ENCODE assay signal across 10 cellular contexts in the genomic region with DNA sequence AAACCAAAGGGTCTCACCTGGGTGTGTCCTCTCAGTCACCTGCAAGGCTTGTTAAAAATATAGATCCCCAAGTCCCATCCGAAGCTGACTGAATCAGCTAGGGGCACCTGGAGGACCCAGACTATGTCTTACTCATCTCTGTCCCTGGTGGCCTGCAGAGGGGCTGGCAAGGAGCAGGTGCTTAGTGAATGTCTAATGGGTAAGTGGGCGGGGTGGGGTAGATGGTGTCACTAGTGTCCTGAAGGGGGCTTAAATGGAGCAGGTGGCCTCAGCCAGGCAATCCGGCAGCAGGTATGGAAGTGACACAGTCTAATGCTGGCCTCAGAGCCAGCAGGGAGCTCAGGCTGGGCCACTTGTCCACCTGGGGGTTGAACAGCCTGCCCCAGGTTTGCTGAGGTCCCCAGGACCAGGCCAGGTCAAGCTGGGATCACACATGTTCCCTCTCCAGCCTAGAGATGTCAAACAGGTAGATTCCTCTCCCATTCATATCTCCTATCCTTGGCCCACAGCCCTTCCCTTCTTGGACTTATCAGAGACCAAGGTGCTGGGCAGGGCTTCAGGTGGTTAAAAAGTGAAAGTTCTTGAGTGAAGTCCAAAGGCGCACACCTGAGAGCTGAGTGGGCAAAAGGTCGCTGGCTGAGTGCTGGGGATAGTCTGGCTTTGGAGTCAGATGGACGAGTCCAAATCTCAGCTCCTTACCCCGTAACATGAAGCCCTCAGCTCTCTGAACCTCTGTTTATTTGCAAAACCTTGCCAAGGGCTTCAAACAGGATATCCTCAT. TPM values are rescaled to one million over a fixed set of nuclear protein-coding genes. Genes with fewer than 3 reads are reported as not detected.
DNase-seq lines count a peak whose midpoint lies in the region; ATAC-seq, FAIRE-seq and TF ChIP-seq lines count a peak whose summit lies in the region.
"Had no signal": no experiment of that assay in that cellular context is flagged by ENCODE, and none has a peak within 500 bp of the region (broad histone marks: within the 10 kb centered on the region; RNA-seq: fewer than 3 reads in every experiment).

No MANE protein-coding gene starts in this region.

- no peaks in the 10 kb centered on the region for H3K9me3 Mint-ChIP-seq in osteocyte (ENCODE audit: unreplicated experiment)
- H3K9me3 Mint-ChIP-seq: stimulated activated effector memory CD8-positive, alpha-beta T cell treated with anti-CD3 and anti-CD28 coated beads, Interleukin-12 subunit alpha, Interleukin-12 subunit beta, amount 100 ng/mL, for 72 hours had no signal

- intact Hi-C loops in right lobe of liver (cut with DNase I), result no loop called here

- no peaks in the 10 kb centered on the region for H3K9me3 ChIP-seq in BLaER1
- H3K9me3 ChIP-seq in Peyer's patch, result no peaks in the 10 kb centered on the region
- no peaks in the 10 kb centered on the region for H3K9me3 ChIP-seq in right lobe of liver

- no peak overlapping the region for H3K27ac Mint-ChIP-seq in osteocyte (ENCODE audit: unreplicated experiment)
- H3K27ac Mint-ChIP-seq: stimulated activated effector memory CD8-positive, alpha-beta T cell treated with anti-CD3 and anti-CD28 coated beads, Interleukin-12 subunit alpha, Interleukin-12 subunit beta, amount 100 ng/mL, for 72 hours had no signal

- WGBS in right lobe of liver (ENCODE audit: insufficient coverage, low coverage, low lambda C conversion rate, missing lambda C conversion rate), result 48% methylated on average over 6 of the region's 7 CpGs

- TF ChIP-seq CTCF in Peyer's patch (IDR thresholded peaks at IDR 0.05) (no peak), right lobe of liver (IDR thresholded peaks at IDR 0.05) (no peak), osteocyte (IDR thresholded peaks at IDR 0.05) (no peak)

- no peaks in the 10 kb centered on the region for H4K20me1 ChIP-seq in BLaER1

- H3K4me3 Mint-ChIP-seq in osteocyte (ENCODE audit: unreplicated experiment), result no peak overlapping the region

- no peak for TF ChIP-seq POLR2A in Peyer's patch (IDR thresholded peaks at IDR 0.05)
- TF ChIP-seq POLR2A in right lobe of liver (IDR thresholded peaks at IDR 0.05), result no peak

- no peaks in the 10 kb centered on the region for H3K27me3 Mint-ChIP-seq in osteocyte (ENCODE audit: unreplicated experiment)

- peaks cover 2% of the 10 kb centered on the region for H3K36me3 Mint-ChIP-seq in osteocyte (ENCODE audit: unreplicated experiment)
- H3K36me3 Mint-ChIP-seq: stimulated activated effector memory CD8-positive, alpha-beta T cell treated with anti-CD3 and anti-CD28 coated beads, Interleukin-12 subunit alpha, Interleukin-12 subunit beta, amount 100 ng/mL, for 72 hours had no signal

- H3K4me1 ChIP-seq in BLaER1, result peaks cover 21% of the 10 kb centered on the region
- peaks cover 0 to 16% (median 3%) of the 10 kb centered on the region in 4 donors for H3K4me1 ChIP-seq in Peyer's patch
- H3K4me1 ChIP-seq in right lobe of liver, result peaks cover 0 to 38% (median 15%) of the 10 kb centered on the region in 4 donors

- no peak for FAIRE-seq in GM19239 (lab: Jason Lieb, UNC)

- H3K4me1 Mint-ChIP-seq in osteocyte (ENCODE audit: unreplicated experiment), result peaks cover 14% of the 10 kb centered on the region
- H3K4me1 Mint-ChIP-seq: stimulated activated effector memory CD8-positive, alpha-beta T cell treated with anti-CD3 and anti-CD28 coated beads, Interleukin-12 subunit alpha, Interleukin-12 subunit beta, amount 100 ng/mL, for 72 hours had no signal

- no peak overlapping the region for H3K9ac ChIP-seq in BLaER1

- H3K36me3 ChIP-seq in BLaER1 (no peaks in the 10 kb centered on the region), Peyer's patch (no peaks in the 10 kb centered on the region), right lobe of liver (peaks cover 0 to 5% (median 0%) of the 10 kb centered on the region in 4 donors)

- ATAC-seq in GM18907 (IDR thresholded peaks at IDR 0.05; ENCODE audit: unreplicated experiment), result peak; percentile 30
- ATAC-seq in right lobe of liver, result peak in 2 of 4 donors; percentile 2
- ATAC-seq: stimulated activated effector memory CD8-positive, alpha-beta T cell treated with anti-CD3 and anti-CD28 coated beads, Interleukin-12 subunit alpha, Interleukin-12 subunit beta, amount 100 ng/mL, for 72 hours had no signal

- H3K27ac ChIP-seq in BLaER1 (no peak overlapping the region), Peyer's patch (peak overlapping the region in 1 of 4 donors; percentile 68), right lobe of liver (peak overlapping the region; percentile 77 to 89 (median 83))

- DNase-seq in Peyer's patch, result peak in 2 of 3 donors; percentile 60 to 74
- peak in 2 of 3 donors; percentile 30 to 64 for DNase-seq in right lobe of liver
- DNase-seq in osteocyte (ENCODE audit: extremely low spot score, unreplicated experiment), result no peak
- no peak for DNase-seq in NCI-H128 (lab: John Stamatoyannopoulos, UW; ENCODE audit: unreplicated experiment)
- DNase-seq in HPDE6-E6E7 (ENCODE audit: extremely low spot score), result no peak
- no peak for DNase-seq in GM19239 (ENCODE audit: insufficient read length, low spot score)

- peak overlapping the region; percentile 99 for H3K4me2 ChIP-seq in BLaER1

- H3K4me3 ChIP-seq in BLaER1, result no peak overlapping the region
- no peak overlapping the region for H3K4me3 ChIP-seq in Peyer's patch
- H3K4me3 ChIP-seq in right lobe of liver, result peak overlapping the region; percentile 54 to 98 (median 97)
- H3K4me3 ChIP-seq: smooth muscle cell had no signal

- H3K27me3 ChIP-seq in BLaER1 (no peaks in the 10 kb centered on the region), Peyer's patch (no peaks in the 10 kb centered on the region), right lobe of liver (no peaks in the 10 kb centered on the region)

RNA-seq across cellular contexts. Expression of a gene that starts 1.6 kb away (rescaled TPM):
- total RNA-seq in Peyer's patch (10 to 100 TPM; 13.2 to 31.2 (median 20.5) TPM), right lobe of liver (100 to 1,000 TPM; 118 to 165 (median 131) TPM), osteocyte (19.3 and 22.7 TPM in 2 replicates)

Comparison
In these comparisons a context has a peak if more than half of its experiments do, and no peak if none do; other contexts are left out.
1. H3K4me3 ChIP-seq: peak in right lobe of liver (3 of 3); none in BLaER1 (single experiment) and Peyer's patch (0 of 4).
2. DNase-seq: peak in Peyer's patch (2 of 3) and right lobe of liver (2 of 3); none in osteocyte (single experiment), NCI-H128 (single experiment), HPDE6-E6E7 (single experiment) and GM19239 (single experiment).